Comparison of ENCODE assay signal across 9 cellular contexts in genomic region chr15:41285285-41285684, GRCh38. TPM values are rescaled to one million over a fixed set of nuclear protein-coding genes. Genes with fewer than 3 reads are reported as not detected.
DNase-seq lines count a peak whose midpoint lies in the region; TF ChIP-seq lines count a peak whose summit lies in the region.
"Had no signal": no experiment of that assay in that cellular context is flagged by ENCODE, and none has a peak within 500 bp of the region (broad histone marks: within the 10 kb centered on the region; RNA-seq: fewer than 3 reads in every experiment).

No MANE protein-coding gene starts in this region.

- WGBS in ectodermal cell, 2 experiments = 23 to 24% methylated on average over 7 of the region's 7 CpGs
- 43 to 45% methylated on average over 7 of the region's 7 CpGs for WGBS in thyroid gland, 2 donors

- H3K36me3 ChIP-seq in NT2/D1 (ENCODE audit: insufficient read depth, insufficient read length, low read length) = peaks cover 46% of the 10 kb centered on the region
- H3K36me3 ChIP-seq in ectodermal cell (ENCODE audit: control insufficient read depth, insufficient read depth, low read length) = peaks cover 26% of the 10 kb centered on the region
- peaks cover 8% of the 10 kb centered on the region for H3K36me3 ChIP-seq in neural cell (ENCODE audit: insufficient read depth, low read length)
- H3K36me3 ChIP-seq in thyroid gland = peaks cover 19 to 29% of the 10 kb centered on the region in 2 donors

- H3K27me3 ChIP-seq in NT2/D1 (ENCODE audit: insufficient read depth, insufficient read length) (no peaks in the 10 kb centered on the region), ectodermal cell (ENCODE audit: control insufficient read depth, insufficient read depth, low read length, poor library complexity, severe bottlenecking) (no peaks in the 10 kb centered on the region), neural cell (ENCODE audit: insufficient read depth, low read depth, low read length) (no peaks in the 10 kb centered on the region), thyroid gland (no peaks in the 10 kb centered on the region)

- TF ChIP-seq CTCF in C4-2B (conservative IDR thresholded peaks at IDR 0.05) (no peak), neural cell (IDR thresholded peaks at IDR 0.05; ENCODE audit: poor library complexity, severe bottlenecking) (no peak), thyroid gland (IDR thresholded peaks at IDR 0.05) (no peak)

- H3F3A ChIP-seq in neural cell (ENCODE audit: insufficient read depth, low read length, poor library complexity, severe bottlenecking) = peaks cover 2% of the 10 kb centered on the region

- no peak for TF ChIP-seq POLR2A in thyroid gland (IDR thresholded peaks at IDR 0.05)

- peak overlapping the region; percentile 97 for H3K4me3 ChIP-seq in NT2/D1 (ENCODE audit: insufficient read length, low read depth)
- peak overlapping the region; percentile 82 for H3K4me3 ChIP-seq in ectodermal cell (ENCODE audit: insufficient read depth, low read depth, low read length)
- H3K4me3 ChIP-seq in neural cell (ENCODE audit: low read length) = peak overlapping the region; percentile 86
- peak overlapping the region in 1 of 3 donors; percentile 100 for H3K4me3 ChIP-seq in thyroid gland (replicated peaks in 1 of 3)

- H3K9ac ChIP-seq in NT2/D1 (ENCODE audit: insufficient read length, low read depth) = peak overlapping the region; percentile 98
- peak overlapping the region; percentile 93 for H3K9ac ChIP-seq in neural cell (ENCODE audit: low read length)

- intact Hi-C loops in thyroid gland (cut with DNase I) = loop anchor here (5.0 to 10.0 kb wide), 2 partner anchors 47 to 50 kb away; partner anchors contain the start of genes CHP1, EXD1, NUSAP1 and OIP5

- H4K20me1 ChIP-seq in neural cell (ENCODE audit: insufficient read depth) = no peaks in the 10 kb centered on the region

- H3K9me2 ChIP-seq in neural cell (ENCODE audit: insufficient read depth, low read length) = no peaks in the 10 kb centered on the region

- H2AFZ ChIP-seq in neural cell (ENCODE audit: low read depth, low read length) = no peak overlapping the region

- peak overlapping the region; percentile 97; the same call in 1 of the 2 replicates for H3K27ac ChIP-seq in C4-2B
- H3K27ac ChIP-seq in ectodermal cell (ENCODE audit: insufficient read depth, low read depth, low read length, poor library complexity, severe bottlenecking) = no peak overlapping the region
- H3K27ac ChIP-seq in neural cell (ENCODE audit: low read length) = no peak overlapping the region
- peak overlapping the region in 1 of 3 donors; percentile 92 for H3K27ac ChIP-seq in thyroid gland

- H3K4me2 ChIP-seq in neural cell (ENCODE audit: low read length) = peak overlapping the region; percentile 72

- H3K79me2 ChIP-seq in neural cell (replicated peaks; ENCODE audit: insufficient read depth, low read length) = peaks cover 29% of the 10 kb centered on the region

- no peak for TF ChIP-seq RAD21 in neural cell (conservative IDR thresholded peaks at IDR 0.05)

- TF ChIP-seq EP300 in neural cell (conservative IDR thresholded peaks at IDR 0.05; ENCODE audit: poor library complexity, severe bottlenecking) = no peak

- DNase-seq in NT2/D1 (ENCODE audit: low read depth, low spot score) (no peak), medulla oblongata (ENCODE audit: extremely low spot score) (no peak), thyroid gland (no peak), SIG-M5 (lab: John Stamatoyannopoulos, UW) (no peak)
- DNase-seq in activated CD4-positive, CD25-positive, alpha-beta regulatory T cell treated with anti-CD3 and anti-CD28 coated beads, Interleukin-2, amount 50 U/mL, for 72 hours = no peak

- H3K9me3 ChIP-seq in NT2/D1 (ENCODE audit: insufficient read depth, low read length) = no peaks in the 10 kb centered on the region
- H3K9me3 ChIP-seq in ectodermal cell (ENCODE audit: control insufficient read depth, low read length) = no peaks in the 10 kb centered on the region
- no peaks in the 10 kb centered on the region for H3K9me3 ChIP-seq in neural cell (ENCODE audit: low read length)
- no peaks in the 10 kb centered on the region for H3K9me3 ChIP-seq in thyroid gland

- peaks cover 3% of the 10 kb centered on the region for H3K4me1 ChIP-seq in NT2/D1 (ENCODE audit: insufficient read depth, insufficient read length)
- H3K4me1 ChIP-seq in ectodermal cell (ENCODE audit: control insufficient read depth, insufficient read depth, low read length) = no peaks in the 10 kb centered on the region
- peaks cover 6 to 12% of the 10 kb centered on the region in 2 donors for H3K4me1 ChIP-seq in thyroid gland

TF ChIP-seq in neural cell, 6 proteins besides CTCF, POLR2A, EP300 and RAD21:
- TF ChIP-seq POLR2AphosphoS5 (IDR thresholded peaks at IDR 0.05) (no peak), SMC3 (conservative IDR thresholded peaks at IDR 0.05; ENCODE audit: poor library complexity) (no peak), REST (IDR thresholded peaks at IDR 0.05; ENCODE audit: borderline replicate concordance) (no peak), TAF1 (IDR thresholded peaks at IDR 0.05; ENCODE audit: low read depth) (no peak)

RNA-seq across cellular contexts. Expression of gene OIP5, which starts 47.1 kb away (rescaled TPM):
- polyA plus RNA-seq in ectodermal cell (2013, experiment 1 of 4) = 40.7 TPM
- 36.2 TPM for polyA plus RNA-seq in ectodermal cell (2013, experiment 2 of 4)
- 42.9 TPM for polyA plus RNA-seq in ectodermal cell (2013, experiment 3 of 4)
- 43.5 TPM for polyA plus RNA-seq in ectodermal cell (2013, experiment 4 of 4)
- polyA plus RNA-seq in neural cell = 0.92 and 1.7 TPM in 2 replicates
- 0.97 TPM in 1 of 2 replicates, not detected in the other for polyA minus RNA-seq in neural cell
- total RNA-seq in thyroid gland = 1 to 10 TPM in 1 of 4 donors, under 1 TPM in 1, not detected in 2; 0.78 to 1.6 TPM

RNA-seq across cellular contexts. Expression of gene NUSAP1, which starts 47.4 kb away (rescaled TPM):
- polyA plus RNA-seq in ectodermal cell (2013, experiment 1 of 4) = 166 TPM
- 147 TPM for polyA plus RNA-seq in ectodermal cell (2013, experiment 2 of 4)
- 147 TPM for polyA plus RNA-seq in ectodermal cell (2013, experiment 3 of 4)
- polyA plus RNA-seq in ectodermal cell (2013, experiment 4 of 4) = 148 TPM
- 8.6 and 13.6 TPM in 2 replicates for polyA plus RNA-seq in neural cell
- polyA minus RNA-seq in neural cell = 9.5 and 12.0 TPM in 2 replicates
- 1 to 10 TPM in 3 of 4 donors, under 1 TPM in 1; 0.89 to 8.1 (median 1.6) TPM for total RNA-seq in thyroid gland

RNA-seq across cellular contexts. Expression of gene CHP1, which starts 54.2 kb away (rescaled TPM):
- polyA plus RNA-seq in ectodermal cell (2013, experiment 1 of 4) = 104 TPM
- 114 TPM for polyA plus RNA-seq in ectodermal cell (2013, experiment 2 of 4)
- 72.9 TPM for polyA plus RNA-seq in ectodermal cell (2013, experiment 3 of 4)
- polyA plus RNA-seq in ectodermal cell (2013, experiment 4 of 4) = 81.7 TPM
- 19.6 and 24.0 TPM in 2 replicates for polyA plus RNA-seq in neural cell
- polyA minus RNA-seq in neural cell = 29.2 and 30.2 TPM in 2 replicates
- 100 to 1,000 TPM; 163 to 347 (median 248) TPM for total RNA-seq in thyroid gland

RNA-seq across cellular contexts. Expression of gene EXD1, which starts 54.7 kb away (rescaled TPM):
- not detected for polyA plus RNA-seq in ectodermal cell (2013, experiment 1 of 4)
- not detected for polyA plus RNA-seq in ectodermal cell (2013, experiment 2 of 4)
- not detected for polyA plus RNA-seq in ectodermal cell (2013, experiment 3 of 4)
- not detected for polyA plus RNA-seq in ectodermal cell (2013, experiment 4 of 4)
- 0.40 TPM in 1 of 2 replicates, not detected in the other for polyA plus RNA-seq in neural cell
- polyA minus RNA-seq in neural cell = not detected in 2 replicates
- total RNA-seq in thyroid gland = under 1 TPM in 1 of 4 donors, not detected in 3; 0.13 TPM
- total RNA-seq: RPMI7951 had no signal
